In the genomic region with DNA sequence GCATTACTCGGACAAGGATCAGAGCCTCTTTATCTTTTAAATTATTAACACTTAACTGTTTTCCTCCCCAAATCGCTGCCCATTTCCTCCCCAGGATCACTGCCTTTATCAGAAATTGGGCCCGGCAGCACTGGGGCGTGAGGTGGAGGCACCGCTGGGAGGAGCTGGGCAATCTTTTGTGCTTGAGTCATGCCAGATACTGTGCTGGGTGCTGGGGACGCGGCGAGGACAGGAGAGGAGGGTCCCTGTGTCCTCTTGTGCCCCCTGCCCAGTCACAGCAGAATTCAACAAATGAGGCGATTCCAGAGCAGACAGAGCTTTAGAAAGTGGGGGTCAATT, we compare ENCODE assay signal across 1 cellular context.
TF ChIP-seq lines count a peak whose summit lies in the region.

No MANE protein-coding gene starts in this region.

TF ChIP-seq in GM12878, 131 proteins besides CTCF, POLR2A, EP300 and RAD21 (continued from another document):
- TF ChIP-seq, protein P1, sequence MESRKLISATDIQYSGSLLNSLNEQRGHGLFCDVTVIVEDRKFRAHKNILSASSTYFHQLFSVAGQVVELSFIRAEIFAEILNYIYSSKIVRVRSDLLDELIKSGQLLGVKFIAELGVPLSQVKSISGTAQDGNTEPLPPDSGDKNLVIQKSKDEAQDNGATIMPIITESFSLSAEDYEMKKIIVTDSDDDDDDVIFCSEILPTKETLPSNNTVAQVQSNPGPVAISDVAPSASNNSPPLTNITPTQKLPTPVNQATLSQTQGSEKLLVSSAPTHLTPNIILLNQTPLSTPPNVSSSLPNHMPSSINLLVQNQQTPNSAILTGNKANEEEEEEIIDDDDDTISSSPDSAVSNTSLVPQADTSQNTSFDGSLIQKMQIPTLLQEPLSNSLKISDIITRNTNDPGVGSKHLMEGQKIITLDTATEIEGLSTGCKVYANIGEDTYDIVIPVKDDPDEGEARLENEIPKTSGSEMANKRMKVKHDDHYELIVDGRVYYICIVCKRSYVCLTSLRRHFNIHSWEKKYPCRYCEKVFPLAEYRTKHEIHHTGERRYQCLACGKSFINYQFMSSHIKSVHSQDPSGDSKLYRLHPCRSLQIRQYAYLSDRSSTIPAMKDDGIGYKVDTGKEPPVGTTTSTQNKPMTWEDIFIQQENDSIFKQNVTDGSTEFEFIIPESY (IDR thresholded peaks at IDR 0.05) = no peak
- TF ChIP-seq E4F1 (IDR thresholded peaks at IDR 0.05; ENCODE audit: borderline replicate concordance, partially characterized antibody) (no peak), CHD2 (IDR thresholded peaks at IDR 0.05; ENCODE audit: borderline replicate concordance, low read depth, low read length) (no peak), ZNF274 (IDR thresholded peaks at IDR 0.05; ENCODE audit: insufficient read depth, insufficient read length) (no peak), TCF12 (IDR thresholded peaks at IDR 0.05; ENCODE audit: low read depth, low read length) (no peak), IRF4 (IDR thresholded peaks at IDR 0.05; ENCODE audit: low read depth, low read length) (no peak), MXI1 (IDR thresholded peaks at IDR 0.05; ENCODE audit: low read depth, low read length) (no peak)
